ENCODE assay signal across 15 cellular contexts in genomic region chr2:207734636-207735512, GRCh38.
"Had no signal": no experiment of that assay in that cellular context is flagged by ENCODE, and none has a peak within 500 bp of the region (broad histone marks: within the 10 kb centered on the region; RNA-seq: fewer than 3 reads in every experiment).

No MANE protein-coding gene starts in this region.

- ATAC-seq: activated naive CD8-positive, alpha-beta T cell treated with anti-CD3 and anti-CD28 coated beads, Interleukin-2, amount 50 U/mL, for 24 hours; activated T-helper 17 cell treated with anti-CD3 and anti-CD28 coated beads, Interleukin-2, amount 50 U/mL, for 72 hours; natural killer cell treated with Interleukin-12 subunit alpha and Interleukin-12 subunit beta and Interleukin-15 and Interleukin-18, amount 100 ng/mL, for 72 hours; sciatic nerve had no signal

- DNase-seq: activated CD4-positive, alpha-beta T cell treated with anti-CD3 and anti-CD28 coated beads, Interleukin-2, amount 50 U/mL, for 4 hours; activated CD4-positive, CD25-positive, alpha-beta regulatory T cell treated with anti-CD3 and anti-CD28 coated beads, Interleukin-2, amount 50 U/mL, for 72 hours; activated naive CD4-positive, alpha-beta T cell treated with Interleukin-2 at 50 U/mL for 16 hours; activated naive CD8-positive, alpha-beta T cell treated with anti-CD3 and anti-CD28 coated beads, Interleukin-2, amount 50 U/mL, for 24 hours; activated T-cell treated with anti-CD3 and anti-CD28 coated beads for 4 hours; aorta; cerebellar nuclear complex; foreskin melanocyte; nucleus accumbens; spleen had no signal

- H3K4me3 ChIP-seq: breast epithelium, spleen had no signal

- H3K36me3 ChIP-seq: breast epithelium had no signal

- H3K27ac ChIP-seq: breast epithelium, epithelial cell of prostate, spleen had no signal

- H3K27me3 ChIP-seq: breast epithelium, spleen had no signal

- H3K9me3 ChIP-seq: breast epithelium, spleen had no signal

- H3K4me1 ChIP-seq: breast epithelium had no signal
